In genomic region chr4:73007526-73008100, GRCh38 we compare ENCODE assay signal across 15 cellular contexts.
DNase-seq lines count a peak whose midpoint lies in the region; TF ChIP-seq lines count a peak whose summit lies in the region.
"Had no signal": no experiment of that assay in that cellular context is flagged by ENCODE, and none has a peak within 500 bp of the region (broad histone marks: within the 10 kb centered on the region; RNA-seq: fewer than 3 reads in every experiment).

No MANE protein-coding gene starts in this region.

- H3K23ac ChIP-seq in trophoblast cell (ENCODE audit: low read length) (no peak overlapping the region), H9 (ENCODE audit: insufficient read length, low read depth, low read length) (no peak overlapping the region), mesenchymal stem cell (ENCODE audit: low read length in 2 of 2) (no peak overlapping the region)

- H3K18ac ChIP-seq in trophoblast cell (ENCODE audit: low read length) (no peak overlapping the region), H9 (ENCODE audit: insufficient read length, low read depth, low read length) (no peak overlapping the region), mesenchymal stem cell (ENCODE audit: low read depth in 1 of 2, low read length in 2 of 2) (no peak overlapping the region)

- H4K91ac ChIP-seq in trophoblast cell (ENCODE audit: low read depth, low read length) (no peak overlapping the region), H9 (ENCODE audit: insufficient read length, low read depth, low read length) (no peak overlapping the region), mesenchymal stem cell (ENCODE audit: low read length) (no peak overlapping the region)

- no peak overlapping the region for H3K4me3 Mint-ChIP-seq in H9
- H3K4me3 Mint-ChIP-seq: CD4-positive, alpha-beta T cell had no signal

- H3K79me2 ChIP-seq in trophoblast cell (ENCODE audit: control insufficient read depth, insufficient read depth, low read length, poor library complexity) (no peaks in the 10 kb centered on the region), H9 (ENCODE audit: insufficient read depth, low read length) (no peaks in the 10 kb centered on the region)

- H2BK12ac ChIP-seq in trophoblast cell (ENCODE audit: low read length) = no peak overlapping the region
- H2BK12ac ChIP-seq in H9 (ENCODE audit: insufficient read length, low read depth, low read length) = no peak overlapping the region
- H2BK12ac ChIP-seq in mesenchymal stem cell (ENCODE audit: low read length in 2 of 2) = no peak overlapping the region

- DNase-seq in EH (ENCODE audit: low read depth) (peak; percentile 54), adipocyte (ENCODE audit: low read depth) (peak; percentile 21), myocyte (ENCODE audit: low read depth) (peak; percentile 22), trophoblast cell (peak; percentile 60 to 95), SHP77 (lab: John Stamatoyannopoulos, UW) (no peak), H9 (no peak), DMS 273 treated with DMSO at 0.1 percent for 48 hours (lab: John Stamatoyannopoulos, UW) (no peak), mesenchymal stem cell (no peak)
- DNase-seq: ACHN; AML-193; CD4-positive, alpha-beta T cell; DND-41; HCEC 1CT had no signal

- 0 out of 4 replicates have a peak, but pooled peaks cover 0 to 2% of the 10 kb centered on the region in 2 experiments for H3K4me1 Mint-ChIP-seq in H9

- H3K27ac ChIP-seq in trophoblast cell (ENCODE audit: low read depth, low read length) (no peak overlapping the region), H9 (ENCODE audit: insufficient read length, low read depth, low read length) (no peak overlapping the region), mesenchymal stem cell (ENCODE audit: low read length, poor library complexity, severe bottlenecking) (no peak overlapping the region)
- H3K27ac ChIP-seq: C4-2B, HL-60 had no signal

- no peak overlapping the region for H2BK120ac ChIP-seq in trophoblast cell (ENCODE audit: insufficient read depth, low read length, poor library complexity)
- H2BK120ac ChIP-seq in H9 (ENCODE audit: low read depth, low read length, poor library complexity, severe bottlenecking) = no peak overlapping the region
- H2BK120ac ChIP-seq in mesenchymal stem cell (ENCODE audit: low read depth, low read length) = no peak overlapping the region

- H4K8ac ChIP-seq in trophoblast cell (ENCODE audit: low read depth, low read length) (no peak overlapping the region), H9 (replicated peaks; ENCODE audit: insufficient read length, low read depth, low read length) (no peak overlapping the region), mesenchymal stem cell (ENCODE audit: low read length) (no peak overlapping the region)

- no peak for TF ChIP-seq CTCF in H9 (conservative IDR thresholded peaks at IDR 0.05)

- H3K27me3 ChIP-seq in adipocyte (replicated peaks; ENCODE audit: control insufficient read depth, insufficient read depth, low read length) (no peaks in the 10 kb centered on the region), trophoblast cell (ENCODE audit: insufficient read depth, low read length) (no peaks in the 10 kb centered on the region), H9 (ENCODE audit: insufficient read depth, low read length) (no peaks in the 10 kb centered on the region), mesenchymal stem cell (ENCODE audit: control insufficient read depth in 1 of 2, insufficient read depth in 1 of 2, low read length in 2 of 2) (peaks cover 0 to 3% of the 10 kb centered on the region in 2 experiments)

- H3K4me2 ChIP-seq in trophoblast cell (ENCODE audit: low read length) (no peak overlapping the region), H9 (ENCODE audit: insufficient read depth, insufficient read length, low read length) (no peak overlapping the region), mesenchymal stem cell (ENCODE audit: low read length, poor library complexity, severe bottlenecking) (no peak overlapping the region)

- no peak overlapping the region for H2BK5ac ChIP-seq in trophoblast cell (ENCODE audit: low read depth, low read length, poor library complexity)
- H2BK5ac ChIP-seq in H9 (ENCODE audit: insufficient read length, low read length) = no peak overlapping the region
- no peak overlapping the region for H2BK5ac ChIP-seq in mesenchymal stem cell (ENCODE audit: low read depth, low read length, poor library complexity, severe bottlenecking)

- H4K12ac ChIP-seq in trophoblast cell (ENCODE audit: low read depth, low read length) = no peak overlapping the region

- H3K4me3 ChIP-seq in adipocyte (ENCODE audit: low read length) (no peak overlapping the region), trophoblast cell (ENCODE audit: low read depth, low read length) (no peak overlapping the region), mesenchymal stem cell (ENCODE audit: insufficient read depth in 1 of 2, low read depth in 1 of 2, low read length in 2 of 2) (no peak overlapping the region)

- H3K14ac ChIP-seq in trophoblast cell (ENCODE audit: low read length) (no peak overlapping the region), H9 (ENCODE audit: insufficient read depth, low read length) (no peak overlapping the region), mesenchymal stem cell (ENCODE audit: low read length in 2 of 2) (no peak overlapping the region)

- H2BK20ac ChIP-seq in H9 (ENCODE audit: low read depth, low read length, poor library complexity, severe bottlenecking) = no peak overlapping the region

- H3K36me3 Mint-ChIP-seq in H9 (ENCODE audit: insufficient read depth in 1 of 3, low read depth in 3 of 3) = no peaks in the 10 kb centered on the region

- H2BK15ac ChIP-seq in H9 (ENCODE audit: low read depth, low read length) = no peak overlapping the region
- H2BK15ac ChIP-seq in mesenchymal stem cell (ENCODE audit: low read depth, poor library complexity, severe bottlenecking) = no peak overlapping the region

- H3K79me1 ChIP-seq in trophoblast cell (ENCODE audit: low read length) = no peaks in the 10 kb centered on the region
- H3K79me1 ChIP-seq in H9 (ENCODE audit: insufficient read depth, low read depth, low read length, poor library complexity, severe bottlenecking) = no peaks in the 10 kb centered on the region
- no peaks in the 10 kb centered on the region for H3K79me1 ChIP-seq in mesenchymal stem cell (replicated peaks; ENCODE audit: low read length, poor library complexity, severe bottlenecking)

- no peak overlapping the region for H3K27ac Mint-ChIP-seq in H9
- H3K27ac Mint-ChIP-seq: CD4-positive, alpha-beta T cell had no signal

- no peak overlapping the region for H4K5ac ChIP-seq in H9 (ENCODE audit: insufficient read length, low read depth, low read length)

- H2AK5ac ChIP-seq in trophoblast cell (ENCODE audit: low read length) (no peak overlapping the region), H9 (ENCODE audit: insufficient read length, low read length) (no peak overlapping the region), mesenchymal stem cell (ENCODE audit: low read length, severe bottlenecking) (no peak overlapping the region)

- WGBS in trophoblast cell (ENCODE audit: extremely low coverage, insufficient coverage, insufficient read length) = no CpG with 5 or more reads among the region's 1 CpG
- WGBS in H9 (ENCODE audit: extremely low coverage, insufficient read length, low lambda C conversion rate) = no CpG with 5 or more reads among the region's 1 CpG
- no CpG with 5 or more reads among the region's 1 CpG for WGBS in mesenchymal stem cell

- H3K9me3 ChIP-seq in adipocyte (ENCODE audit: control insufficient read depth, low read length) = peaks cover 10% of the 10 kb centered on the region
- H3K9me3 ChIP-seq in trophoblast cell (ENCODE audit: insufficient read depth, low read depth, low read length) = peaks cover 5% of the 10 kb centered on the region
- no peaks in the 10 kb centered on the region for H3K9me3 ChIP-seq in H9 (ENCODE audit: control insufficient read depth, low read depth, low read length)
- peaks cover 7% of the 10 kb centered on the region for H3K9me3 ChIP-seq in mesenchymal stem cell (ENCODE audit: control insufficient read depth, low read length)

- H3K27me3 Mint-ChIP-seq in H9 (ENCODE audit: low read depth) = no peaks in the 10 kb centered on the region

- H3K4me1 ChIP-seq in adipocyte (ENCODE audit: control insufficient read depth, insufficient read depth, low read length) (no peaks in the 10 kb centered on the region), trophoblast cell (ENCODE audit: control insufficient read depth in 1 of 2, insufficient read depth in 2 of 2, low read length in 2 of 2) (no peaks in the 10 kb centered on the region), H9 (ENCODE audit: insufficient read depth, low read length) (no peaks in the 10 kb centered on the region), mesenchymal stem cell (ENCODE audit: control insufficient read depth, insufficient read depth, low read depth, low read length) (no peaks in the 10 kb centered on the region)

- no peak overlapping the region for H3T11ph ChIP-seq in H9 (ENCODE audit: low read length)

- H3K4ac ChIP-seq in trophoblast cell (ENCODE audit: low read depth, low read length) (no peak overlapping the region), H9 (ENCODE audit: low read depth, low read length) (no peak overlapping the region), mesenchymal stem cell (ENCODE audit: low read depth in 1 of 2, low read length in 2 of 2) (no peak overlapping the region)

- no peak overlapping the region for H3K56ac ChIP-seq in H9 (ENCODE audit: insufficient read length, low read depth, low read length)

- H4K20me1 ChIP-seq in H9 (ENCODE audit: control insufficient read depth, insufficient read depth, insufficient read length) = no peaks in the 10 kb centered on the region

- H3K36me3 ChIP-seq in adipocyte (ENCODE audit: control insufficient read depth, insufficient read depth, low read length, severe bottlenecking) (no peaks in the 10 kb centered on the region), trophoblast cell (ENCODE audit: control insufficient read depth in 1 of 2, insufficient read depth in 2 of 2, low read length in 2 of 2) (no peaks in the 10 kb centered on the region), mesenchymal stem cell (ENCODE audit: control insufficient read depth in 1 of 2, insufficient read depth in 2 of 2, low read depth in 1 of 2, low read length in 2 of 2) (no peaks in the 10 kb centered on the region)

- no peaks in the 10 kb centered on the region for H3K9me3 Mint-ChIP-seq in H9

- H3K9ac ChIP-seq in adipocyte (ENCODE audit: low read length) = no peak overlapping the region
- H3K9ac ChIP-seq in trophoblast cell (ENCODE audit: low read length) = no peak overlapping the region
- H3K9ac ChIP-seq in H9 (ENCODE audit: extremely low read depth, insufficient read length, low read length) = no peak overlapping the region
- H3K9ac ChIP-seq in mesenchymal stem cell (ENCODE audit: low read length) = no peak overlapping the region

- H2AFZ ChIP-seq in trophoblast cell (ENCODE audit: insufficient read depth, low read length, poor library complexity) (no peak overlapping the region), H9 (ENCODE audit: low read length) (no peak overlapping the region), mesenchymal stem cell (ENCODE audit: low read depth, low read length) (no peak overlapping the region)

- H3K23me2 ChIP-seq in H9 (ENCODE audit: insufficient read length, low read depth, low read length, poor library complexity, severe bottlenecking) = no peaks in the 10 kb centered on the region

Comparison
In these comparisons a context has a peak if more than half of its experiments do, and no peak if none do; other contexts are left out.
1. DNase-seq: peak in EH (single experiment), adipocyte (single experiment), myocyte (single experiment) and trophoblast cell (2 of 2); none in SHP77 (0 of 2), H9 (single experiment), DMS 273 treated with DMSO at 0.1 percent for 48 hours (single experiment) and mesenchymal stem cell (single experiment).